ENCODE assay signal across 24 cellular contexts in genomic region chr2:184558713-184559464, GRCh38. TPM values are rescaled to one million over a fixed set of nuclear protein-coding genes. Genes with fewer than 3 reads are reported as not detected.
"Had no signal": no experiment of that assay in that cellular context is flagged by ENCODE, and none has a peak within 500 bp of the region (broad histone marks: within the 10 kb centered on the region; RNA-seq: fewer than 3 reads in every experiment).

No MANE protein-coding gene starts in this region.

- H3K36me3 ChIP-seq: right atrium auricular region, suprapubic skin, upper lobe of left lung had no signal

- H3K4me1 ChIP-seq: right atrium auricular region, suprapubic skin, upper lobe of left lung had no signal

- H3K27me3 Mint-ChIP-seq: memory B cell; naive thymus-derived CD4-positive, alpha-beta T cell; T-cell had no signal

- H3K4me1 Mint-ChIP-seq: memory B cell; naive thymus-derived CD4-positive, alpha-beta T cell; T-cell had no signal

- ATAC-seq: left ventricle myocardium superior; mucosa of descending colon; naive thymus-derived CD4-positive, alpha-beta T cell; T-cell had no signal

- H3K27ac Mint-ChIP-seq: memory B cell; naive thymus-derived CD4-positive, alpha-beta T cell; T-cell had no signal

- H3K36me3 Mint-ChIP-seq: memory B cell; naive thymus-derived CD4-positive, alpha-beta T cell; T-cell had no signal

- H3K4me3 Mint-ChIP-seq: memory B cell; naive thymus-derived CD4-positive, alpha-beta T cell; T-cell had no signal

- H3K9me3 ChIP-seq: mucosa of descending colon, right atrium auricular region, suprapubic skin had no signal

- H3K27ac ChIP-seq: right atrium auricular region, skin epidermis, suprapubic skin, upper lobe of left lung had no signal

- H3K4me3 ChIP-seq: mucosa of descending colon, right atrium auricular region, skin epidermis, suprapubic skin, upper lobe of left lung had no signal

- H3K27me3 ChIP-seq: right atrium auricular region, suprapubic skin, upper lobe of left lung had no signal

- DNase-seq: activated CD4-positive, alpha-beta T cell treated with anti-CD3 and anti-CD28 coated beads for 1 hour; activated CD4-positive, alpha-beta T cell treated with anti-CD3 and anti-CD28 coated beads, Interleukin-2, amount 50 U/mL, for 4 hours; activated naive CD4-positive, alpha-beta T cell treated with Interleukin-2 at 50 U/mL for 16 hours; activated T-cell treated with anti-CD3 and anti-CD28 coated beads for 4 hours; aorta; hypothalamus; kidney; left ventricle myocardium superior; mucosa of descending colon; naive thymus-derived CD4-positive, alpha-beta T cell; nucleus accumbens; posterior cingulate gyrus; stimulated activated CD4-positive, alpha-beta T cell treated with anti-CD3 and anti-CD28 coated beads, Interleukin-4, amount 100 ng/mL, for 4 hours; stimulated activated CD8-positive, alpha-beta memory T cell treated with anti-CD3 and anti-CD28 coated beads, Interleukin-4, amount 100 ng/mL, for 48 hours; stimulated activated naive CD4-positive, alpha-beta T cell treated with Interleukin-2 at 50 U/mL for 16 hours; T-cell; T-helper 9 cell; upper lobe of left lung had no signal

- H3K9me3 Mint-ChIP-seq: memory B cell had no signal

- FAIRE-seq: kidney had no signal

RNA-seq across cellular contexts. Expression of gene ZNF804A, which starts 39.4 kb away (rescaled TPM):
- total RNA-seq: dermis microvascular lymphatic vessel endothelial cell, epithelial cell of proximal tubule, right atrium auricular region had no signal
- polyA plus RNA-seq: aorta; naive thymus-derived CD4-positive, alpha-beta T cell had no signal
